ENCODE assay signal across 9 cellular contexts in genomic region chr16:3188925-3189825, GRCh38. TPM values are rescaled to one million over a fixed set of nuclear protein-coding genes. Genes with fewer than 3 reads are reported as not detected.
DNase-seq lines count a peak whose midpoint lies in the region; ATAC-seq and TF ChIP-seq lines count a peak whose summit lies in the region.
"Had no signal": no experiment of that assay in that cellular context is flagged by ENCODE, and none has a peak within 500 bp of the region (broad histone marks: within the 10 kb centered on the region; RNA-seq: fewer than 3 reads in every experiment).

No MANE protein-coding gene starts in this region.

- intact Hi-C loops in spleen (cut with DNase I; ENCODE audit: low total_unique reads), result no loop called here

- no peaks in the 10 kb centered on the region for H3K9me3 ChIP-seq in ES-I3 (ENCODE audit: control insufficient read depth, insufficient read depth, low read length)
- H3K9me3 ChIP-seq in spleen, result peaks cover 0 to 22% (median 0%) of the 10 kb centered on the region in 8 donors

- peak; percentile 64 to 92 (median 74) for DNase-seq in activated CD8-positive, alpha-beta memory T cell treated with anti-CD3 and anti-CD28 coated beads for 48 hours (ENCODE audit: low read depth in 2 of 3, low spot score in 2 of 3)
- DNase-seq in fibroblast of villous mesenchyme (ENCODE audit: low read depth) (peak; percentile 73), spleen (peak; percentile 74), CD1c-positive myeloid dendritic cell (ENCODE audit: extremely low spot score) (no peak)

- H3K4me1 ChIP-seq in ES-I3 (ENCODE audit: insufficient read depth, low read length) (no peaks in the 10 kb centered on the region), KMS-11 (ENCODE audit: low read depth, poor library complexity, severe bottlenecking) (peaks cover 32% of the 10 kb centered on the region), spleen (peaks cover 17 to 40% (median 28%) of the 10 kb centered on the region in 6 donors)

- H3K36me3 ChIP-seq in ES-I3 (ENCODE audit: insufficient read depth, low read length) (no peaks in the 10 kb centered on the region), KMS-11 (ENCODE audit: insufficient read depth) (no peaks in the 10 kb centered on the region), spleen (no peaks in the 10 kb centered on the region)

- 1 to 3% (median 2%) methylated on average over 27 to 61 of the region's 61 CpGs for WGBS in spleen, 5 donors

- TF ChIP-seq CTCF in KMS-11 (conservative IDR thresholded peaks at IDR 0.05; ENCODE audit: low read depth, low read length), result no peak
- TF ChIP-seq CTCF in fibroblast of villous mesenchyme (IDR thresholded peaks at IDR 0.05; ENCODE audit: insufficient read depth, low read depth, low read length), result no peak
- TF ChIP-seq CTCF in spleen (IDR thresholded peaks at IDR 0.05 in 8 of 11, conservative IDR thresholded peaks at IDR 0.05 in 3 of 11), result no peak

- peak overlapping the region; percentile 66 for H3K9ac ChIP-seq in ES-I3 (ENCODE audit: low read depth, low read length)
- peak overlapping the region; percentile 57 for H3K9ac ChIP-seq in KMS-11

- ATAC-seq in HG02885 (IDR thresholded peaks at IDR 0.05; ENCODE audit: poor library complexity, unreplicated experiment) (no peak), GM19035 (IDR thresholded peaks at IDR 0.05; ENCODE audit: unreplicated experiment) (no peak)

- peak overlapping the region; percentile 79 for H2AFZ ChIP-seq in KMS-11 (ENCODE audit: low read depth)

- H3K79me2 ChIP-seq in KMS-11 (ENCODE audit: insufficient read depth, low read depth), result no peaks in the 10 kb centered on the region

- no peaks in the 10 kb centered on the region for H4K20me1 ChIP-seq in KMS-11 (ENCODE audit: insufficient read depth)

- H3K4me2 ChIP-seq in KMS-11, result peak overlapping the region; percentile 97

- H3K27ac ChIP-seq in KMS-11 (peak overlapping the region; percentile 72), spleen (peak overlapping the region in 1 of 8 donors; percentile 31)

- H3K4me3 ChIP-seq in KMS-11 (IDR thresholded peaks at IDR 0.05; ENCODE audit: insufficient read depth, low read depth, low read length), result no peak overlapping the region
- peak overlapping the region; percentile 76 for H3K4me3 ChIP-seq in fibroblast of villous mesenchyme (ENCODE audit: low read depth, low read length)
- peak overlapping the region in 5 of 8 donors; percentile 11 to 54 (median 18) for H3K4me3 ChIP-seq in spleen

- H3K27me3 ChIP-seq in KMS-11 (ENCODE audit: insufficient read depth, low read depth) (no peaks in the 10 kb centered on the region; the same call in 1 of the 2 replicates), spleen (replicated peaks in 1 of 7) (peaks cover 25 to 100% (median 97%) of the 10 kb centered on the region in 7 donors)

- no peak for TF ChIP-seq POLR2A in spleen (IDR thresholded peaks at IDR 0.05)

RNA-seq across cellular contexts. Expression of gene OR1F1, which starts 1.2 kb away (rescaled TPM):
- total RNA-seq in fibroblast of villous mesenchyme, result under 0.01 and 0.43 TPM in 2 replicates
- total RNA-seq in spleen, result not detected
- polyA plus RNA-seq in spleen, result not detected
- total RNA-seq: subcutaneous adipose tissue had no signal

RNA-seq across cellular contexts. Expression of gene ZNF200, which starts 45.8 kb away (rescaled TPM):
- total RNA-seq in fibroblast of villous mesenchyme (10.0 and 11.2 TPM in 2 replicates), spleen (10 to 100 TPM; 14.2 to 24.4 (median 15.4) TPM)
- polyA plus RNA-seq in spleen, result 1 to 10 TPM; 4.2 to 6.3 (median 4.8) TPM

RNA-seq across cellular contexts. Expression of gene ZNF213, which starts 54.3 kb away (rescaled TPM):
- 3.5 and 5.5 TPM in 2 replicates for total RNA-seq in fibroblast of villous mesenchyme
- total RNA-seq in spleen, result 10 to 100 TPM in 1 of 7 donors, 1 to 10 TPM in 6; 6.8 to 11.4 (median 7.9) TPM
- 1 to 10 TPM; 2.4 to 5.9 (median 2.9) TPM for polyA plus RNA-seq in spleen
